ENCODE assay signal across 14 cellular contexts in the genomic region with DNA sequence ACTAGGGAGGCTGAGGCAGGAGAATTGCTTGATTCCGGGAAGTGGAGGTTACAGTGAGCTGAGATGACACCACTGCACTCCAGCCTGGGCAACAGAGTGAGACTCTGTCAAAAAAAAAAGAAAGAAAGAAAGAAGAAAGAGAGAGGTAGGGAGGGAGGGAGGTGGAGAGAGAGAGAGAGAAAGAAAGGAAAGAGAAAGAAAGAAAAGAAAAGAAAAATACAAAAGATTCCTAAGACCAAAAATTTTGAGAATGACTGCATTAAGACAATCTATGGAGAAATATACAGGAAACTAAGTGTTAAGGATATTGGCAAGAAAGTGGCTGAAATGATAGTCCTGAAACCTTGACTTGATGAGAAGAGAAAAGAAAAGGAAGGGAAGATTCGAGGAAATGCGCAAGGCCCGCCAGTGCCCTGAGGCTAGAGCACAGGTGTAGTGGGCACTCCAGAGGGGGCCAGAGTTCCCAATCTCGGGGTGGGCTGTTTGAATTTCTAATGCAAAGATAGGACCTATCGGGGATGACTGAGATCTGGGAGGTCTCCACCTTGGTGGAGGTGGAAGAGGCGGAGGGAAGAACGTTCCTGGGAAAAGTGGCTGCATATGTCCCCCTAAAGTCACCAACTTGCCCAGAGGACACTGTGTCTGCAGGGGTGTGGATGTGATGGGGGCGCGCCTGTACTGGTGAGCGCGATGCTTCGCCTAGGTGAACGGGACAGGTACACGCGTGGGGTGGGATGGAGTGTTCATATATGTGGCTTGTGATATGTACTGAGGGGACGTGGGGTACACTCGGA. TPM values are rescaled to one million over a fixed set of nuclear protein-coding genes. Genes with fewer than 3 reads are reported as not detected.
DNase-seq lines count a peak whose midpoint lies in the region; ATAC-seq, FAIRE-seq and TF ChIP-seq lines count a peak whose summit lies in the region.
"Had no signal": no experiment of that assay in that cellular context is flagged by ENCODE, and none has a peak within 500 bp of the region (broad histone marks: within the 10 kb centered on the region; RNA-seq: fewer than 3 reads in every experiment).

No MANE protein-coding gene starts in this region.

- H3K4me1 ChIP-seq in H9 (ENCODE audit: insufficient read depth, low read length): no peaks in the 10 kb centered on the region
- H3K4me1 ChIP-seq in astrocyte (ENCODE audit: insufficient read depth, low read length): no peaks in the 10 kb centered on the region
- no peaks in the 10 kb centered on the region for H3K4me1 ChIP-seq in iPS-18a (ENCODE audit: control insufficient read depth, low read depth, low read length)
- peaks cover 0 to 13% (median 13%) of the 10 kb centered on the region in 4 donors for H3K4me1 ChIP-seq in sigmoid colon
- H3K4me1 ChIP-seq in small intestine (ENCODE audit: control insufficient read depth in 2 of 2, insufficient read depth in 1 of 2, low read depth in 1 of 2, low read length in 1 of 2): no peaks in the 10 kb centered on the region

- peaks cover 18% of the 10 kb centered on the region; the same call in 1 of the 2 replicates for H3K27me3 ChIP-seq in H9 (ENCODE audit: insufficient read depth, low read length)
- H3K27me3 ChIP-seq in astrocyte (ENCODE audit: insufficient read depth, low read length): peaks cover 27% of the 10 kb centered on the region
- peaks cover 40% of the 10 kb centered on the region for H3K27me3 ChIP-seq in iPS-18a (ENCODE audit: control insufficient read depth, insufficient read depth, low read length)
- H3K27me3 ChIP-seq in sigmoid colon: peaks cover 9 to 37% (median 14%) of the 10 kb centered on the region in 3 donors
- H3K27me3 ChIP-seq in small intestine (ENCODE audit: control insufficient read depth in 2 of 2, insufficient read depth in 2 of 2, low read length in 2 of 2): peaks cover 5 to 14% of the 10 kb centered on the region in 2 donors

- H2AFZ ChIP-seq in H9 (ENCODE audit: low read length) (no peak overlapping the region), astrocyte (ENCODE audit: low read depth, low read length) (no peak overlapping the region)

- H3T11ph ChIP-seq in H9 (ENCODE audit: low read length): no peak overlapping the region

- no peaks in the 10 kb centered on the region for H3K9me3 ChIP-seq in H9 (ENCODE audit: control insufficient read depth, low read depth, low read length)
- no peaks in the 10 kb centered on the region for H3K9me3 ChIP-seq in astrocyte (ENCODE audit: insufficient read depth, low read depth, low read length)
- no peaks in the 10 kb centered on the region for H3K9me3 ChIP-seq in iPS-18a (ENCODE audit: control insufficient read depth, low read depth, low read length)
- no peaks in the 10 kb centered on the region for H3K9me3 ChIP-seq in sigmoid colon
- H3K9me3 ChIP-seq in small intestine (ENCODE audit: control insufficient read depth, low read depth): no peaks in the 10 kb centered on the region
- H3K9me3 ChIP-seq: gastroesophageal sphincter had no signal

- H3K27ac ChIP-seq in H9 (ENCODE audit: insufficient read length, low read depth, low read length) (no peak overlapping the region), astrocyte (ENCODE audit: low read depth, low read length) (no peak overlapping the region), iPS-18a (ENCODE audit: low read length) (no peak overlapping the region), sigmoid colon (peak overlapping the region in 1 of 4 donors; percentile 32), small intestine (ENCODE audit: low read depth in 1 of 2, low read length in 1 of 2) (no peak overlapping the region)
- H3K27ac ChIP-seq: gastroesophageal sphincter had no signal

- no peak overlapping the region for H2AK5ac ChIP-seq in H9 (ENCODE audit: insufficient read length, low read length)

- H4K20me1 ChIP-seq in H9 (ENCODE audit: control insufficient read depth, insufficient read depth, insufficient read length) (no peaks in the 10 kb centered on the region), astrocyte (ENCODE audit: insufficient read depth, low read length) (no peaks in the 10 kb centered on the region)

- no peak overlapping the region for H3K4me3 ChIP-seq in astrocyte (ENCODE audit: insufficient read depth, low read depth, low read length)
- H3K4me3 ChIP-seq in iPS-18a (ENCODE audit: low read length): peak overlapping the region; percentile 67
- peak overlapping the region in 3 of 4 donors; percentile 40 to 48 (median 44) for H3K4me3 ChIP-seq in sigmoid colon
- H3K4me3 ChIP-seq in small intestine (ENCODE audit: low read depth in 1 of 2, low read length in 2 of 2): no peak overlapping the region
- H3K4me3 ChIP-seq: smooth muscle cell had no signal

- no peak overlapping the region for H3K23ac ChIP-seq in H9 (ENCODE audit: insufficient read length, low read depth, low read length)

- H3K27ac Mint-ChIP-seq in H9 (no peak overlapping the region), astrocyte (ENCODE audit: unreplicated experiment) (no peak overlapping the region)
- H3K27ac Mint-ChIP-seq in activated naive CD8-positive, alpha-beta T cell treated with anti-CD3 and anti-CD28 coated beads, Interleukin-2, amount 50 U/mL, for 24 hours: no peak overlapping the region

- no peak overlapping the region for H2BK120ac ChIP-seq in H9 (ENCODE audit: low read depth, low read length, poor library complexity, severe bottlenecking)

- H3K23me2 ChIP-seq in H9 (ENCODE audit: insufficient read length, low read depth, low read length, poor library complexity, severe bottlenecking): peaks cover 5% of the 10 kb centered on the region

- H2BK12ac ChIP-seq in H9 (ENCODE audit: insufficient read length, low read depth, low read length): no peak overlapping the region

- no peak overlapping the region for H2BK15ac ChIP-seq in H9 (ENCODE audit: low read depth, low read length)

- FAIRE-seq in astrocyte (lab: Jason Lieb, UNC): no peak
- no peak for FAIRE-seq in small intestine (lab: Jason Lieb, UNC)

- H4K8ac ChIP-seq in H9 (replicated peaks; ENCODE audit: insufficient read length, low read depth, low read length): no peak overlapping the region

- no peak overlapping the region for H3K18ac ChIP-seq in H9 (ENCODE audit: insufficient read length, low read depth, low read length)

- H3K4me2 ChIP-seq in H9 (ENCODE audit: insufficient read depth, insufficient read length, low read length) (peak overlapping the region; percentile 85), astrocyte (ENCODE audit: low read length) (peak overlapping the region; percentile 22)

- H3K4ac ChIP-seq in H9 (ENCODE audit: low read depth, low read length): no peak overlapping the region

- H3K79me2 ChIP-seq in H9 (ENCODE audit: insufficient read depth, low read length) (no peaks in the 10 kb centered on the region), astrocyte (ENCODE audit: insufficient read depth, low read length) (no peaks in the 10 kb centered on the region)

- H3K9me3 Mint-ChIP-seq in H9 (peaks cover under 1 to 2% of the 10 kb centered on the region in 2 experiments; a peak in 2 of 5 replicates), astrocyte (ENCODE audit: unreplicated experiment) (no peaks in the 10 kb centered on the region)
- peaks cover 3% of the 10 kb centered on the region for H3K9me3 Mint-ChIP-seq in activated naive CD8-positive, alpha-beta T cell treated with anti-CD3 and anti-CD28 coated beads, Interleukin-2, amount 50 U/mL, for 24 hours

- no peaks in the 10 kb centered on the region for H3K79me1 ChIP-seq in H9 (ENCODE audit: insufficient read depth, low read depth, low read length, poor library complexity, severe bottlenecking)

- H3K27me3 Mint-ChIP-seq in H9 (ENCODE audit: low read depth) (peaks cover 62% of the 10 kb centered on the region), astrocyte (ENCODE audit: low read depth, unreplicated experiment) (peaks cover 52% of the 10 kb centered on the region)
- H3K27me3 Mint-ChIP-seq in activated naive CD8-positive, alpha-beta T cell treated with anti-CD3 and anti-CD28 coated beads, Interleukin-2, amount 50 U/mL, for 24 hours: peaks cover 34% of the 10 kb centered on the region

- DNase-seq in H9: no peak
- DNase-seq in astrocyte (ENCODE audit: low read depth): no peak
- DNase-seq in sigmoid colon: no peak
- no peak for DNase-seq in activated naive CD8-positive, alpha-beta T cell treated with anti-CD3 and anti-CD28 coated beads, Interleukin-2, amount 50 U/mL, for 24 hours
- DNase-seq in NCI-H1092 treated with DMSO at 0.1 percent for 48 hours (lab: John Stamatoyannopoulos, UW): no peak
- DNase-seq in small intestine: no peak
- DNase-seq in NCI-H128 (lab: John Stamatoyannopoulos, UW; ENCODE audit: unreplicated experiment): no peak
- DNase-seq: activated gamma-delta T cell treated with Interleukin-2 at 50 U/mL for 16 hours, Karpas-422, Right ventricle myocardium superior had no signal

- TF ChIP-seq CTCF in H9 (conservative IDR thresholded peaks at IDR 0.05) (no peak), astrocyte (IDR thresholded peaks at IDR 0.05; ENCODE audit: insufficient read depth, low read depth, low read length) (no peak), sigmoid colon (IDR thresholded peaks at IDR 0.05) (no peak)

- H3K9ac ChIP-seq in H9 (ENCODE audit: extremely low read depth, insufficient read length, low read length) (no peak overlapping the region), astrocyte (ENCODE audit: low read length) (no peak overlapping the region), iPS-18a (ENCODE audit: low read length) (no peak overlapping the region)

- no peak overlapping the region for H3K56ac ChIP-seq in H9 (ENCODE audit: insufficient read length, low read depth, low read length)

- no peak overlapping the region for H4K5ac ChIP-seq in H9 (ENCODE audit: insufficient read length, low read depth, low read length)

- no peak overlapping the region; the same call in 1 of the 2 replicates for H3K14ac ChIP-seq in H9 (ENCODE audit: insufficient read depth, low read length)

- no peak for TF ChIP-seq POLR2A in sigmoid colon (IDR thresholded peaks at IDR 0.05)

- H3K4me1 Mint-ChIP-seq in H9 (peaks cover 12 to 14% of the 10 kb centered on the region in 2 experiments), astrocyte (ENCODE audit: low read depth, unreplicated experiment) (no peaks in the 10 kb centered on the region)
- H3K4me1 Mint-ChIP-seq in activated naive CD8-positive, alpha-beta T cell treated with anti-CD3 and anti-CD28 coated beads, Interleukin-2, amount 50 U/mL, for 24 hours: peaks cover 3% of the 10 kb centered on the region

- no peak for TF ChIP-seq EP300 in sigmoid colon (IDR thresholded peaks at IDR 0.05)

- H3K36me3 ChIP-seq in astrocyte (ENCODE audit: insufficient read depth, low read length) (no peaks in the 10 kb centered on the region), iPS-18a (ENCODE audit: control insufficient read depth, low read depth, low read length) (no peaks in the 10 kb centered on the region), sigmoid colon (no peaks in the 10 kb centered on the region), small intestine (ENCODE audit: control insufficient read depth in 2 of 2, insufficient read depth in 2 of 2, low read length in 2 of 2) (no peaks in the 10 kb centered on the region)
- H3K36me3 ChIP-seq: gastroesophageal sphincter had no signal

- H3K36me3 Mint-ChIP-seq in H9 (ENCODE audit: insufficient read depth in 1 of 3, low read depth in 3 of 3): peaks cover 0 to 5% (median 2%) of the 10 kb centered on the region in 3 experiments; a peak in 2 of 7 replicates
- H3K36me3 Mint-ChIP-seq in astrocyte (ENCODE audit: low read depth, unreplicated experiment): no peaks in the 10 kb centered on the region
- H3K36me3 Mint-ChIP-seq in activated naive CD8-positive, alpha-beta T cell treated with anti-CD3 and anti-CD28 coated beads, Interleukin-2, amount 50 U/mL, for 24 hours (ENCODE audit: low read depth): no peaks in the 10 kb centered on the region

- H2BK20ac ChIP-seq in H9 (ENCODE audit: low read depth, low read length, poor library complexity, severe bottlenecking): no peak overlapping the region

- H4K91ac ChIP-seq in H9 (ENCODE audit: insufficient read length, low read depth, low read length): no peak overlapping the region

- intact Hi-C loops in sigmoid colon (cut with DNase I): no loop called here

- H3K4me3 Mint-ChIP-seq in H9 (peak overlapping the region; percentile 74 to 88), astrocyte (ENCODE audit: unreplicated experiment) (peak overlapping the region; percentile 73)
- no peak overlapping the region for H3K4me3 Mint-ChIP-seq in activated naive CD8-positive, alpha-beta T cell treated with anti-CD3 and anti-CD28 coated beads, Interleukin-2, amount 50 U/mL, for 24 hours

- no CpG with 5 or more reads among the region's 18 CpGs for WGBS in H9 (ENCODE audit: extremely low coverage, insufficient read length, low lambda C conversion rate)
- WGBS in sigmoid colon, 2 donors: 24 to 32% methylated on average over 18 of the region's 18 CpGs
- 19 to 25% (median 20%) methylated on average over 18 of the region's 18 CpGs for WGBS in small intestine, 3 donors

- ATAC-seq in activated naive CD8-positive, alpha-beta T cell treated with anti-CD3 and anti-CD28 coated beads, Interleukin-2, amount 50 U/mL, for 24 hours: no peak
- ATAC-seq: gastroesophageal sphincter had no signal

- H2BK5ac ChIP-seq in H9 (ENCODE audit: insufficient read length, low read length): no peak overlapping the region

RNA-seq across cellular contexts. Expression of gene SCNN1B, which starts 0.7 kb away (rescaled TPM):
- 0.11 and 0.35 TPM in 2 replicates for total RNA-seq in H9 (2021)
- not detected in 2 replicates for total RNA-seq in astrocyte
- total RNA-seq in sigmoid colon: 1 to 10 TPM; 1.7 to 9.2 (median 5.9) TPM
- polyA plus RNA-seq in sigmoid colon: 100 to 1,000 TPM in 1 of 3 donors, 10 to 100 TPM in 2; 46.8 to 212 (median 51.3) TPM
- polyA plus RNA-seq in small intestine: 1 to 10 TPM in 2 of 3 donors, not detected in 1; 2.2 to 5.1 TPM
- total RNA-seq: mononuclear cell, Right ventricle myocardium superior, smooth muscle cell had no signal
- polyA plus RNA-seq: smooth muscle cell had no signal

Comparison
In these comparisons a context has a peak if more than half of its experiments do, and no peak if none do; other contexts are left out.
1. H3K4me3 ChIP-seq: peak in iPS-18a (single experiment) and sigmoid colon (3 of 4); none in astrocyte (single experiment) and small intestine (0 of 2).